ENCODE assay signal across 8 cellular contexts in the genomic region with DNA sequence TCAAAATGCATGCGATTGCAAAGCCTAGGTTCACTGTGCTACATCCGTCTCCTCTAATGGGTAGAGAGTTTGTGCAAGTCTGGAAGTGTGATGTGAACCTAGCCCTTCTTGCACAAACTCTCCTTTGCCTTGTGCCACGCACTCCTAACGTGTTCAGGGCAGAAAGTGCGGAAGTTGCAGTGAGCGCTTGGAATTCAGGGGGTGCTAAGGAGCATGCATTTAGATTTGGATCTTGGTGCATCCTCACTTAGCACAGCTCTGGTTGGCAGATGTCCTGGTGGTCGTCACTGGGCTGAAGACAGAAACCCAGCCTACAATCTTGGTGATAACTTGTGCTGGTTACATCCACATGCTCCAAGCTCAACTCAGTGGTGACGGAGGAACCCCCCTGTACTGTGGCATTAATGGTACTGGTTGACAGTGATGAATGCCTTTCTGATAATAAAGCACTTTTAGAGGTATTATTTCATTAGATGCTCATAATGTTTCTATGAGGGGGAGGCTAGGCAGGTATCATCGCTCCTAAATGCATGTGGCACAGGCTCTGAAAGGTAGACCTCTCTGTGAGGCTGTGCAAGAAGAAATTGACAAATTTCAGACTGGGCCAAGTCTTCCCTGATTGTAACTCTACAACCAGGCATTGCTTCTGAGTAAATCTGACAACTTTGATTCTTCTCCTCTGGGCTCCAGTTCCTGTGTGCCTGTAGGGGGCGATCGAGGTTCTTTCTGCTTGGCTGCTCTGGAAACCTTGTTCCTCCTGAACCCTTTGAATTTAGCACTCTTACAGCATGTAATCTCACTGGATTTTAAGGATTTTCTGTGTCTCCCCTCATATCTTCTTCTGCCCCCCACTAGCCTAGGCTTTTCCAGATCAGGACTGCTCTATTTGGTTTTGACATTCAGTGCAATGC. TPM values are rescaled to one million over a fixed set of nuclear protein-coding genes. Genes with fewer than 3 reads are reported as not detected.
DNase-seq lines count a peak whose midpoint lies in the region; ATAC-seq, FAIRE-seq and TF ChIP-seq lines count a peak whose summit lies in the region.

No MANE protein-coding gene starts in this region.

- TF ChIP-seq POLR2A in GM12891 (IDR thresholded peaks at IDR 0.05; ENCODE audit: low read depth, low read length) = no peak

- ATAC-seq in activated T-cell treated with anti-CD3 and anti-CD28 coated beads, Interleukin-2, amount 50 U/mL, for 4 hours = peak in 1 of 2 donors; percentile 46
- ATAC-seq in HG03039 (IDR thresholded peaks at IDR 0.05; ENCODE audit: unreplicated experiment) = no peak

- H3K27me3 Mint-ChIP-seq in activated T-cell treated with anti-CD3 and anti-CD28 coated beads, Interleukin-2, amount 50 U/mL, for 4 hours (ENCODE audit: low read depth) = no peaks in the 10 kb centered on the region

- DNase-seq in AG08395 (ENCODE audit: low spot score) (peak; percentile 62), GM12891 (ENCODE audit: insufficient read length, low spot score) (peak; percentile 56), NOMO-1 treated with dmso at 0.1 percent for 144 hours (lab: John Stamatoyannopoulos, UW; ENCODE audit: unreplicated experiment) (peak; percentile 28), foreskin melanocyte (peak; percentile 38), NCI-H345 (lab: John Stamatoyannopoulos, UW) (no peak)
- DNase-seq in activated T-cell treated with anti-CD3 and anti-CD28 coated beads, Interleukin-2, amount 50 U/mL, for 4 hours = peak; percentile 58
- peak; percentile 25 to 65 (median 53) for DNase-seq in stimulated activated CD4-positive, alpha-beta T cell treated with anti-CD3 and anti-CD28 coated beads, Interleukin-12 subunit alpha, Interleukin-12 subunit beta, amount 100 ng/mL, for 48 hours (ENCODE audit: low read depth in 2 of 3, low spot score in 1 of 3)

- no peak overlapping the region for H3K4me3 Mint-ChIP-seq in activated T-cell treated with anti-CD3 and anti-CD28 coated beads, Interleukin-2, amount 50 U/mL, for 4 hours

- H3K9me3 Mint-ChIP-seq in activated T-cell treated with anti-CD3 and anti-CD28 coated beads, Interleukin-2, amount 50 U/mL, for 4 hours = no peaks in the 10 kb centered on the region

- peaks cover 54% of the 10 kb centered on the region for H3K4me1 Mint-ChIP-seq in activated T-cell treated with anti-CD3 and anti-CD28 coated beads, Interleukin-2, amount 50 U/mL, for 4 hours (ENCODE audit: low read depth)

- H3K36me3 Mint-ChIP-seq in activated T-cell treated with anti-CD3 and anti-CD28 coated beads, Interleukin-2, amount 50 U/mL, for 4 hours (ENCODE audit: insufficient read depth) = peaks cover 6% of the 10 kb centered on the region

- no peak for FAIRE-seq in GM12891 (lab: Jason Lieb, UNC)

TF ChIP-seq in GM12891, 5 proteins besides CTCF, POLR2A, EP300 and RAD21:
- TF ChIP-seq PAX5 (IDR thresholded peaks at IDR 0.05; ENCODE audit: insufficient read depth, low read length, severe bottlenecking) (peak; percentile 97), POU2F2 (IDR thresholded peaks at IDR 0.05; ENCODE audit: low read depth, low read length) (no peak), SPI1 (IDR thresholded peaks at IDR 0.05; ENCODE audit: low read depth, low read length) (no peak)
TF ChIP-seq in GM12891: peak in this region for 1.

RNA-seq across cellular contexts. Expression of gene MAPKAPK2, which starts 40.6 kb away (rescaled TPM):
- 59.4 TPM for polyA plus RNA-seq in GM12891 (2012; ENCODE audit: low read depth, missing spikeins)
- total RNA-seq in activated T-cell treated with anti-CD3 and anti-CD28 coated beads, Interleukin-2, amount 50 U/mL, for 4 hours = 100 to 1,000 TPM in 2 of 3 donors, 10 to 100 TPM in 1; 98.2 to 136 (median 135) TPM

RNA-seq across cellular contexts. Expression of gene IL19, which starts 45.3 kb away (rescaled TPM):
- 0.18 TPM for polyA plus RNA-seq in GM12891 (2012; ENCODE audit: low read depth, missing spikeins)
- total RNA-seq in activated T-cell treated with anti-CD3 and anti-CD28 coated beads, Interleukin-2, amount 50 U/mL, for 4 hours = under 1 TPM in 1 of 3 donors, not detected in 2; 0.19 TPM

RNA-seq across cellular contexts. Expression of gene IL10, which starts 47.0 kb away (rescaled TPM):
- polyA plus RNA-seq in GM12891 (2012; ENCODE audit: low read depth, missing spikeins) = 3.3 TPM
- 100 to 1,000 TPM in 1 of 3 donors, 10 to 100 TPM in 2; 38.4 to 111 (median 54.1) TPM for total RNA-seq in activated T-cell treated with anti-CD3 and anti-CD28 coated beads, Interleukin-2, amount 50 U/mL, for 4 hours
